ENCODE assay signal across 1 cellular context in the genomic region with DNA sequence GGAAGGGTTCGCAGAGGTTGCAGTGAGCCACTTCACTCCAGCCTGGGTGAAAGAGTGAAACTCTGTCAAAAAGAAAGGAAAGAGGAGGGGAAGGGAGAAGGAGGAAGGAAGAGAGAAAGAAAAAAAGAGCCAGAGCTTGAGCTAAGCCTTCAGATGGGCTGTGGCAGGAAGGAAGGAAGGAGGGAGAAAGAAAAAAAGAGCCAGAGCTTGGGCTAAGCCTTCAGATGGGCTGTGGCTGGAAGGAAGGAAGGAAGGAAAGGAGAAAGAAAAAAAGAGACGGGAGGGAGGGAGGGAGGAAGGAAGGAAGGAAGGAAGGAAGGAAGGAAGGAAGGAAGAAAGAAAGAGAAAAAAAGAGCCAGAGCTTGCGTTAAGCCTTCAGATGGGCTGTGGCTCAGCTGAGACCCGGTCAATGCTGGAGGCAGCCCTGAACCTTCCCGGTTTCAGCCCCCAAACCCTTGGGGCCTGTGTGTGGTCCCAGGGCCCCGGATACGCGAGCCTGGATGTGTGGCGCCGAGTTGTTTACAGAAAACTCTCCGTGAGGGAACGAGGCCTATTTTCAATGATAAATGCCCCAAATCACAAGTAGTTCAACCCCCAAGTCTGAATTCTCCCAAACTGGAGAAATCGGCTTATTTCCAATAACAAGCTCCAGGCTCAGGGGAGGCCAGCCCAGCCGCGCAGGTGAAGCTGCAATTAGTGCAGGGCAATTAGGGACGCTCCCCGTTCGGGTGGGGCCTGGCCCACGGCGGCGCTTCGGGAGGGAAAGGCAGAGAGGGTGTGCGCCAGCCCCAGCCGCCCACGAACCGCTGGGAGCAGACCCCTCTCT.
TF ChIP-seq lines count a peak whose summit lies in the region.

No MANE protein-coding gene starts in this region.

TF ChIP-seq in A549, 52 proteins besides CTCF, POLR2A, EP300 and RAD21 (continued from another document):
- TF ChIP-seq, protein P1, sequence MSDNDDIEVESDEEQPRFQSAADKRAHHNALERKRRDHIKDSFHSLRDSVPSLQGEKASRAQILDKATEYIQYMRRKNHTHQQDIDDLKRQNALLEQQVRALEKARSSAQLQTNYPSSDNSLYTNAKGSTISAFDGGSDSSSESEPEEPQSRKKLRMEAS (IDR thresholded peaks at IDR 0.05): no peak
- TF ChIP-seq BHLHE40 (IDR thresholded peaks at IDR 0.05; ENCODE audit: low read depth, low read length) (no peak), CHD2 (IDR thresholded peaks at IDR 0.05; ENCODE audit: low read length, partially characterized antibody) (no peak), EHMT2 (IDR thresholded peaks at IDR 0.05; ENCODE audit: low read depth) (no peak), KDM1A (IDR thresholded peaks at IDR 0.05; ENCODE audit: low read depth) (no peak), ESRRA (IDR thresholded peaks at IDR 0.05; ENCODE audit: borderline replicate concordance, low read length) (no peak), FOSB (CRISPR knock-in tag; IDR thresholded peaks at IDR 0.05) (no peak), NR3C1 (IDR thresholded peaks at IDR 0.05) (no peak), GATA3 (IDR thresholded peaks at IDR 0.05; ENCODE audit: borderline replicate concordance) (no peak), CEBPB (IDR thresholded peaks at IDR 0.05) (no peak), MYC (IDR thresholded peaks at IDR 0.05; ENCODE audit: borderline replicate concordance, low read length) (no peak), BCL3 (IDR thresholded peaks at IDR 0.05) (no peak)
- TF ChIP-seq, protein P2, sequence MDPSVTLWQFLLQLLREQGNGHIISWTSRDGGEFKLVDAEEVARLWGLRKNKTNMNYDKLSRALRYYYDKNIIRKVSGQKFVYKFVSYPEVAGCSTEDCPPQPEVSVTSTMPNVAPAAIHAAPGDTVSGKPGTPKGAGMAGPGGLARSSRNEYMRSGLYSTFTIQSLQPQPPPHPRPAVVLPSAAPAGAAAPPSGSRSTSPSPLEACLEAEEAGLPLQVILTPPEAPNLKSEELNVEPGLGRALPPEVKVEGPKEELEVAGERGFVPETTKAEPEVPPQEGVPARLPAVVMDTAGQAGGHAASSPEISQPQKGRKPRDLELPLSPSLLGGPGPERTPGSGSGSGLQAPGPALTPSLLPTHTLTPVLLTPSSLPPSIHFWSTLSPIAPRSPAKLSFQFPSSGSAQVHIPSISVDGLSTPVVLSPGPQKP (IDR thresholded peaks at IDR 0.05; ENCODE audit: low read depth, low read length): no peak
